In the genomic region with DNA sequence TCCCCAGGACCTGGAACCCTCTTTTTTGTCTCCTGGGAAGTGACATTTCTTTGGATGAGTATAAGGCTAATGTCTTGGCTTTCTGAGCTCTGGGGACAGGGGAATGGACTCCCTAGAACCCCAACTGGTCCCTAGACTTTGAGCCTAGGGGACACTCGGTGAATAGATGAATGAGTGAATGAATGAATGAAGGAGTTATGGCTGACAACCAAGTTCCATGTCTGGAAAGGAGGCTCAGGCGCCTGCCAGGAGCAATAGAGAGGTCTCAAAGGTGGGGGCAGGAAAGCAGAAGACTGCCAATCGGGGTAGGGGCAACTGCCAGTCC, we compare ENCODE assay signal across 8 cellular contexts. TPM values are rescaled to one million over a fixed set of nuclear protein-coding genes. Genes with fewer than 3 reads are reported as not detected.
DNase-seq lines count a peak whose midpoint lies in the region; ATAC-seq and TF ChIP-seq lines count a peak whose summit lies in the region.

No MANE protein-coding gene starts in this region.

- H3K4me3 ChIP-seq in HEK293 (ENCODE audit: low read depth, low read length): peak overlapping the region; percentile 82
- peak overlapping the region; percentile 66 for H3K4me3 ChIP-seq in iPS-18a (ENCODE audit: low read length)
- H3K4me3 ChIP-seq in spleen: peak overlapping the region; percentile 72 to 93 (median 82)

- H3K4me1 Mint-ChIP-seq in activated CD8-positive, alpha-beta T cell treated with anti-CD3 and anti-CD28 coated beads, Interleukin-2, amount 10 ng/mL, durations not matched to agents 7 days and 5 days (ENCODE audit: low read depth): peaks cover 22% of the 10 kb centered on the region

- 15 to 18% (median 16%) methylated on average over 3 of the region's 3 CpGs for WGBS in spleen, 5 donors

- H3K27ac ChIP-seq in HEK293 (ENCODE audit: extremely low read depth, low read depth, low read length) (peak overlapping the region; percentile 53; the same call in 1 of the 2 replicates), iPS-18a (ENCODE audit: low read length) (no peak overlapping the region), spleen (peak overlapping the region; percentile 80 to 98 (median 92))

- H3K4me3 Mint-ChIP-seq in activated CD8-positive, alpha-beta T cell treated with anti-CD3 and anti-CD28 coated beads, Interleukin-2, amount 10 ng/mL, durations not matched to agents 7 days and 5 days: peak overlapping the region; percentile 68

- no peak overlapping the region for H3K9ac ChIP-seq in iPS-18a (ENCODE audit: low read length)

- no peaks in the 10 kb centered on the region for H3K36me3 Mint-ChIP-seq in activated CD8-positive, alpha-beta T cell treated with anti-CD3 and anti-CD28 coated beads, Interleukin-2, amount 10 ng/mL, durations not matched to agents 7 days and 5 days (ENCODE audit: low read depth)

- no peaks in the 10 kb centered on the region for H3K9me3 ChIP-seq in HEK293 (ENCODE audit: control insufficient read depth, insufficient read depth, low read depth, low read length)
- H3K9me3 ChIP-seq in iPS-18a (ENCODE audit: control insufficient read depth, low read depth, low read length): no peaks in the 10 kb centered on the region
- no peaks in the 10 kb centered on the region for H3K9me3 ChIP-seq in spleen

- no peak overlapping the region for H3K27ac Mint-ChIP-seq in activated CD8-positive, alpha-beta T cell treated with anti-CD3 and anti-CD28 coated beads, Interleukin-2, amount 10 ng/mL, durations not matched to agents 7 days and 5 days

- ATAC-seq in activated CD8-positive, alpha-beta T cell treated with anti-CD3 and anti-CD28 coated beads, Interleukin-2, amount 10 ng/mL, durations not matched to agents 7 days and 5 days: no peak
- no peak for ATAC-seq in GM21515 (IDR thresholded peaks at IDR 0.05; ENCODE audit: unreplicated experiment)
- ATAC-seq in GM21576 (IDR thresholded peaks at IDR 0.05; ENCODE audit: unreplicated experiment): no peak

- peaks cover 37% of the 10 kb centered on the region for H3K27me3 Mint-ChIP-seq in activated CD8-positive, alpha-beta T cell treated with anti-CD3 and anti-CD28 coated beads, Interleukin-2, amount 10 ng/mL, durations not matched to agents 7 days and 5 days (ENCODE audit: low read depth)

- no peaks in the 10 kb centered on the region for H3K9me3 Mint-ChIP-seq in activated CD8-positive, alpha-beta T cell treated with anti-CD3 and anti-CD28 coated beads, Interleukin-2, amount 10 ng/mL, durations not matched to agents 7 days and 5 days (ENCODE audit: insufficient read depth)

- POLR2A ChIA-PET in HEK293 (lab: Yijun Ruan, JAX): interaction anchor here (0.7 to 1.4 kb wide), 3 partner anchors 9 to 29 kb away, joined by 3 to 5 read pairs (median 4); no protein-coding TSS in a partner anchor
- POLR2A ChIA-PET in activated CD8-positive, alpha-beta T cell treated with anti-CD3 and anti-CD28 coated beads, Interleukin-2, amount 10 ng/mL, durations not matched to agents 7 days and 5 days (lab: Charles Lee): interaction anchor here (0.6 to 1.4 kb wide), 3 partner anchors 29 to 187 kb away, joined by 3 to 4 read pairs (median 4); a partner anchor contains a TSS

- intact Hi-C loops in spleen (cut with DNase I; ENCODE audit: low total_unique reads): no loop called here

- H3K27me3 ChIP-seq in iPS-18a (ENCODE audit: control insufficient read depth, insufficient read depth, low read length) (peaks cover 8% of the 10 kb centered on the region), spleen (replicated peaks in 1 of 7) (peaks cover 0 to 22% (median 9%) of the 10 kb centered on the region in 7 donors)

- no peak for TF ChIP-seq POLR2A in spleen (IDR thresholded peaks at IDR 0.05)

- CTCF ChIA-PET in HEK293 (lab: Yijun Ruan, JAX): interaction anchor here (0.6 to 1.4 kb wide), 5 partner anchors 15 to 713 kb away, joined by 3 to 8 read pairs (median 4); no protein-coding TSS in a partner anchor
- CTCF ChIA-PET in activated CD8-positive, alpha-beta T cell treated with anti-CD3 and anti-CD28 coated beads, Interleukin-2, amount 10 ng/mL, durations not matched to agents 7 days and 5 days (lab: Charles Lee): interaction anchor here (0.6 to 1.7 kb wide), 12 partner anchors 9 to 60 kb away, joined by 3 to 13 read pairs (median 4); no protein-coding TSS in a partner anchor

- DNase-seq in activated CD8-positive, alpha-beta T cell treated with anti-CD3 and anti-CD28 coated beads, Interleukin-2, amount 10 ng/mL, durations not matched to agents 7 days and 5 days: no peak
- DNase-seq in spleen: no peak
- DNase-seq in NCI-H1417 (lab: John Stamatoyannopoulos, UW): no peak
- DNase-seq in hippocampal formation (lab: John Stamatoyannopoulos, UW): no peak

- H3K4me1 ChIP-seq in HEK293 (ENCODE audit: control insufficient read depth, insufficient read depth, low read length): no peaks in the 10 kb centered on the region
- peaks cover 4% of the 10 kb centered on the region for H3K4me1 ChIP-seq in iPS-18a (ENCODE audit: control insufficient read depth, low read depth, low read length)
- H3K4me1 ChIP-seq in spleen: peaks cover 8 to 86% (median 66%) of the 10 kb centered on the region in 6 donors

- TF ChIP-seq CTCF in HEK293 (tag by site-specific recombination; IDR thresholded peaks at IDR 0.05): no peak
- peak in 1 of 11 experiments; percentile 72 for TF ChIP-seq CTCF in spleen (IDR thresholded peaks at IDR 0.05 in 8 of 11, conservative IDR thresholded peaks at IDR 0.05 in 3 of 11)

- peaks cover 0 to 3% of the 10 kb centered on the region in 2 experiments; a peak in 1 of 3 replicates for H3K36me3 ChIP-seq in HEK293 (ENCODE audit: control insufficient read depth in 2 of 2, insufficient read depth in 1 of 2, low read length in 2 of 2)
- H3K36me3 ChIP-seq in iPS-18a (ENCODE audit: control insufficient read depth, low read depth, low read length): no peaks in the 10 kb centered on the region
- H3K36me3 ChIP-seq in spleen: peaks cover 0 to 12% (median 0%) of the 10 kb centered on the region in 6 donors

TF ChIP-seq in HEK293, 187 proteins besides CTCF, POLR2A, EP300 and RAD21:
- TF ChIP-seq, protein P1, sequence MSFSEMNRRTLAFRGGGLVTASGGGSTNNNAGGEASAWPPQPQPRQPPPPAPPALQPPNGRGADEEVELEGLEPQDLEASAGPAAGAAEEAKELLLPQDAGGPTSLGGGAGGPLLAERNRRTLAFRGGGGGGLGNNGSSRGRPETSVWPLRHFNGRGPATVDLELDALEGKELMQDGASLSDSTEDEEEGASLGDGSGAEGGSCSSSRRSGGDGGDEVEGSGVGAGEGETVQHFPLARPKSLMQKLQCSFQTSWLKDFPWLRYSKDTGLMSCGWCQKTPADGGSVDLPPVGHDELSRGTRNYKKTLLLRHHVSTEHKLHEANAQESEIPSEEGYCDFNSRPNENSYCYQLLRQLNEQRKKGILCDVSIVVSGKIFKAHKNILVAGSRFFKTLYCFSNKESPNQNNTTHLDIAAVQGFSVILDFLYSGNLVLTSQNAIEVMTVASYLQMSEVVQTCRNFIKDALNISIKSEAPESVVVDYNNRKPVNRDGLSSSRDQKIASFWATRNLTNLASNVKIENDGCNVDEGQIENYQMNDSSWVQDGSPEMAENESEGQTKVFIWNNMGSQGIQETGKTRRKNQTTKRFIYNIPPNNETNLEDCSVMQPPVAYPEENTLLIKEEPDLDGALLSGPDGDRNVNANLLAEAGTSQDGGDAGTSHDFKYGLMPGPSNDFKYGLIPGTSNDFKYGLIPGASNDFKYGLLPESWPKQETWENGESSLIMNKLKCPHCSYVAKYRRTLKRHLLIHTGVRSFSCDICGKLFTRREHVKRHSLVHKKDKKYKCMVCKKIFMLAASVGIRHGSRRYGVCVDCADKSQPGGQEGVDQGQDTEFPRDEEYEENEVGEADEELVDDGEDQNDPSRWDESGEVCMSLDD (tag by site-specific recombination; IDR thresholded peaks at IDR 0.05): no peak
- TF ChIP-seq GFI1B (tag by site-specific recombination; IDR thresholded peaks at IDR 0.05): no peak
- TF ChIP-seq, protein P2, sequence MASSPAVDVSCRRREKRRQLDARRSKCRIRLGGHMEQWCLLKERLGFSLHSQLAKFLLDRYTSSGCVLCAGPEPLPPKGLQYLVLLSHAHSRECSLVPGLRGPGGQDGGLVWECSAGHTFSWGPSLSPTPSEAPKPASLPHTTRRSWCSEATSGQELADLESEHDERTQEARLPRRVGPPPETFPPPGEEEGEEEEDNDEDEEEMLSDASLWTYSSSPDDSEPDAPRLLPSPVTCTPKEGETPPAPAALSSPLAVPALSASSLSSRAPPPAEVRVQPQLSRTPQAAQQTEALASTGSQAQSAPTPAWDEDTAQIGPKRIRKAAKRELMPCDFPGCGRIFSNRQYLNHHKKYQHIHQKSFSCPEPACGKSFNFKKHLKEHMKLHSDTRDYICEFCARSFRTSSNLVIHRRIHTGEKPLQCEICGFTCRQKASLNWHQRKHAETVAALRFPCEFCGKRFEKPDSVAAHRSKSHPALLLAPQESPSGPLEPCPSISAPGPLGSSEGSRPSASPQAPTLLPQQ (tag by site-specific recombination; IDR thresholded peaks at IDR 0.05): no peak
- no peak for TF ChIP-seq ZNF48 (tag by site-specific recombination; IDR thresholded peaks at IDR 0.05)
- no peak for TF ChIP-seq ZNF791 (tag by site-specific recombination; IDR thresholded peaks at IDR 0.05)
- TF ChIP-seq ZNF24 (tag by site-specific recombination; IDR thresholded peaks at IDR 0.05): peak; percentile 71

RNA-seq across cellular contexts. Expression of a gene that starts 0.7 kb away (rescaled TPM):
- 10 to 100 TPM; 19.5 to 20.5 TPM for total RNA-seq in activated CD8-positive, alpha-beta T cell treated with anti-CD3 and anti-CD28 coated beads, Interleukin-2, amount 10 ng/mL, durations not matched to agents 7 days and 5 days
- 100 to 1,000 TPM in 1 of 7 donors, 10 to 100 TPM in 6; 42.7 to 100 (median 59.6) TPM for total RNA-seq in spleen
- polyA plus RNA-seq in spleen: 10 to 100 TPM; 22.2 to 50.0 (median 31.9) TPM

RNA-seq across cellular contexts. Expression of a gene that starts 30.1 kb away (rescaled TPM):
- total RNA-seq in activated CD8-positive, alpha-beta T cell treated with anti-CD3 and anti-CD28 coated beads, Interleukin-2, amount 10 ng/mL, durations not matched to agents 7 days and 5 days: 10 to 100 TPM; 31.7 to 32.3 TPM
- 10 to 100 TPM; 12.1 to 25.6 (median 17.8) TPM for total RNA-seq in spleen
- 1 to 10 TPM; 6.0 to 8.9 (median 8.1) TPM for polyA plus RNA-seq in spleen
